9 cellular contexts compared by ENCODE assay signal in the genomic region with DNA sequence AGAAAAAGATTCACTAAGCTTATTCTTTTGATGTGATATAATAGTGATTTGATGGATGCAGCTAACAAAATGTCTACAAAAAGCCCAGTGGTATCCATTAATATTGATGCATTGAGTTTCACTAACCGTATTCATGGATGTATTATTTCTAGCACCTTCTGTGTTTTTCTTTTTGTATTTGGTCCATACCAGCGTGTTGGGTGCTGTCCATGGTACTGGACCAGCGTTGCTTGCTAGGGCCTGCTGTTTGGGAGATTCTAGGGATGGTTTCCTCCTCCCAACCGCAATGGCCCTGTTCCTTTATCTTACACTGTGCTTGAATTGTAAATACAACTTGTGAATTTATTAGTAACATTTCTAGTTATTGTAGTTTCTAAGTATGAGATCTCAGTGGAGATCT. TPM values are rescaled to one million over a fixed set of nuclear protein-coding genes. Genes with fewer than 3 reads are reported as not detected.
DNase-seq lines count a peak whose midpoint lies in the region; ATAC-seq and TF ChIP-seq lines count a peak whose summit lies in the region.
"Had no signal": no experiment of that assay in that cellular context is flagged by ENCODE, and none has a peak within 500 bp of the region (broad histone marks: within the 10 kb centered on the region; RNA-seq: fewer than 3 reads in every experiment).

No MANE protein-coding gene starts in this region.

- H3K36me3 Mint-ChIP-seq in osteocyte (ENCODE audit: unreplicated experiment), result no peaks in the 10 kb centered on the region

- no peak overlapping the region for H3K4me3 Mint-ChIP-seq in osteocyte (ENCODE audit: unreplicated experiment)

- H3K4me3 ChIP-seq in GM12865 (ENCODE audit: low read depth, low read length), result no peak overlapping the region

- no peak for TF ChIP-seq CTCF in GM12865 (IDR thresholded peaks at IDR 0.05; ENCODE audit: insufficient read depth, low read depth, low read length, missing control alignments)
- TF ChIP-seq CTCF in omental fat pad (IDR thresholded peaks at IDR 0.05), result no peak
- no peak for TF ChIP-seq CTCF in osteocyte (IDR thresholded peaks at IDR 0.05)

- H3K27me3 Mint-ChIP-seq in osteocyte (ENCODE audit: unreplicated experiment), result no peaks in the 10 kb centered on the region

- ATAC-seq in omental fat pad (ENCODE audit: low FRiP score) (no peak), GM19397 (IDR thresholded peaks at IDR 0.05; ENCODE audit: unreplicated experiment) (no peak), GM18868 (IDR thresholded peaks at IDR 0.05; ENCODE audit: unreplicated experiment) (no peak)

- DNase-seq in GM12865 (ENCODE audit: low read depth) (peak; percentile 43), NCI-H460 (ENCODE audit: extremely low read depth, low read depth) (peak; percentile 27), dermis microvascular lymphatic vessel endothelial cell (ENCODE audit: low read depth in 2 of 2) (peak; percentile 47 to 66), omental fat pad (ENCODE audit: low spot score) (peak; percentile 38), cerebellum (ENCODE audit: low spot score) (no peak), osteocyte (ENCODE audit: extremely low spot score, unreplicated experiment) (no peak)

- H3K27ac Mint-ChIP-seq in osteocyte (ENCODE audit: unreplicated experiment), result no peak overlapping the region

- no peaks in the 10 kb centered on the region for H3K4me1 Mint-ChIP-seq in osteocyte (ENCODE audit: unreplicated experiment)

- H3K9me3 Mint-ChIP-seq in osteocyte (ENCODE audit: unreplicated experiment), result no peaks in the 10 kb centered on the region

RNA-seq across cellular contexts. Expression of a gene that starts 31.7 kb away (rescaled TPM):
- total RNA-seq in NCI-H460 (2014; rRNA removed; shearing (Covaris generic)), result not detected in 2 replicates
- polyA plus RNA-seq in NCI-H460 (2014; cell fraction: nucleus; rRNA removed), result not detected in 2 replicates
- total RNA-seq in dermis microvascular lymphatic vessel endothelial cell (1.5 and 1.7 TPM in 2 replicates), omental fat pad (1 to 10 TPM in 3 of 4 donors, under 1 TPM in 1; 0.56 to 2.4 (median 1.1) TPM), cerebellum (44.3 TPM), osteocyte (0.18 and 0.48 TPM in 2 replicates)
- total RNA-seq: T-helper 1 cell treated with Interleukin-12 subunit alpha and Interleukin-12 subunit beta and Interleukin-4 antibody, amounts not matched to agents 30 ng/mL and 1 ng/mL, for 36 hours had no signal

Comparison
In these comparisons a context has a peak if more than half of its experiments do, and no peak if none do; other contexts are left out.
1. DNase-seq: peak in GM12865 (single experiment), NCI-H460 (single experiment), dermis microvascular lymphatic vessel endothelial cell (2 of 2) and omental fat pad (single experiment); none in cerebellum (single experiment) and osteocyte (single experiment).
2. RNA of a gene that starts 31.7 kb away (total RNA-seq): 44.3 TPM in cerebellum (single experiment); 1.5 to 1.7 TPM in dermis microvascular lymphatic vessel endothelial cell, 0.56 to 2.4 TPM in omental fat pad, 0.18 to 0.48 TPM in osteocyte and not detected in NCI-H460; every median in the first group is over 10 times any median in the second.